In the genomic region with DNA sequence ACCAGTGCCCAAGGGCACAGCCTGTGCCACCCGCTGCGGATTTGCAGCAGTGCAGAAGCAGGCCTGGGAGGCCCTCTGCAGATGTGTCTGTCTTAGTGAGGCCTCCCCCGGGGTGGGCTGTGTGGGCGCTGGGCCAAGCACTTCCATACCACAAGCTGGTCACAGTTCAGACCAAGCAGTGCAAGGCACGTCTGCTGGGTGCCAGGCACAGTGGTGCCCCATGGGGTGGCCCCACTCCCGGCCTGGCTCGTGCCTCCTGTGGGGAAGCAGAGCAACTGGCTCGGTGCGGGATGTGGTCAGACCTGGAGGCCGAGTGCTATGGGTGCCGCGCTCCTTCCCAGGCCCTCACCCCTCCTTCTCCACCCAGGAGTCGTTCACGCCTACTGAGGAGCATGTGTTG, we compare ENCODE assay signal across 16 cellular contexts. TPM values are rescaled to one million over a fixed set of nuclear protein-coding genes. Genes with fewer than 3 reads are reported as not detected.
"Had no signal": no experiment of that assay in that cellular context is flagged by ENCODE, and none has a peak within 500 bp of the region (broad histone marks: within the 10 kb centered on the region; RNA-seq: fewer than 3 reads in every experiment).

No MANE protein-coding gene starts in this region.

RNA-seq across cellular contexts. Expression of gene TUBA3D, which starts 39.3 kb away (rescaled TPM):
- total RNA-seq: activated CD4-positive, alpha-beta memory T cell treated with anti-CD3 and anti-CD28 coated beads, Interleukin-2, amount 10 ng/mL, durations not matched to agents 7 days and 5 days; activated CD4-positive, alpha-beta T cell treated with anti-CD3 and anti-CD28 coated beads, Interleukin-2, amount 10 ng/mL, durations not matched to agents 7 days and 5 days; activated CD8-positive, alpha-beta memory T cell treated with anti-CD3 and anti-CD28 coated beads, Interleukin-2, amount 10 ng/mL, durations not matched to agents 7 days and 5 days; activated T-helper 2 cell treated with anti-CD3 and anti-CD28 coated beads, Interferon-gamma antibody, Interleukin-2, Interleukin-4, amounts not matched to agents 10 μg/mL and 5 μg/mL and 100 μg/mL, durations not matched to agents 14 hours and 24 hours and 36 hours; endodermal cell; esophagus mucosa; kidney; left colon; mammary epithelial cell; mesothelial cell of epicardium; naive thymus-derived CD8-positive, alpha-beta T cell; osteoblast; T-helper 17 cell; temporal lobe; tibial nerve; ureter had no signal
- polyA plus RNA-seq: mammary epithelial cell; naive thymus-derived CD8-positive, alpha-beta T cell had no signal
